8 cellular contexts compared by ENCODE assay signal in genomic region chr13:49584771-49585182, GRCh38. TPM values are rescaled to one million over a fixed set of nuclear protein-coding genes. Genes with fewer than 3 reads are reported as not detected.
A peak's percentile ranks its signal among the peaks of the same experiment; 100 is the strongest.
DNase-seq lines count a peak whose midpoint lies in the region; ATAC-seq, FAIRE-seq and TF ChIP-seq lines count a peak whose summit lies in the region.

No MANE protein-coding gene starts in this region.

- peaks cover 41% of the 10 kb centered on the region for H3K4me1 Mint-ChIP-seq in stimulated activated naive CD8-positive, alpha-beta T cell treated with anti-CD3 and anti-CD28 coated beads, Interleukin-15, Interleukin-2, amounts not matched to agents 100 ng/mL and 50 ng/mL, for 24 hours (ENCODE audit: low read depth)

- peaks cover 18% of the 10 kb centered on the region for H3K36me3 ChIP-seq in KOPT-K1 (ENCODE audit: insufficient read depth, low read length)
- H3K36me3 ChIP-seq in body of pancreas (replicated peaks in 1 of 2; ENCODE audit: insufficient read depth in 1 of 2, low read depth in 2 of 2), result no peaks in the 10 kb centered on the region
- H3K36me3 ChIP-seq in kidney (ENCODE audit: control insufficient read depth in 1 of 2, insufficient read depth in 2 of 2, low read length in 2 of 2), result peaks cover 0 to 4% of the 10 kb centered on the region in 2 donors

- no peaks in the 10 kb centered on the region for H3K27me3 ChIP-seq in body of pancreas

- peak overlapping the region; percentile 70 for H3K27ac ChIP-seq in KOPT-K1 (ENCODE audit: low read depth, low read length, poor library complexity, severe bottlenecking)
- peak overlapping the region; percentile 80 to 92 (median 84) for H3K27ac ChIP-seq in body of pancreas
- H3K27ac ChIP-seq in kidney (ENCODE audit: low read depth in 2 of 2, low read length in 2 of 2), result peak overlapping the region; percentile 11 to 79

- H3K9ac ChIP-seq in kidney (ENCODE audit: low read length in 2 of 2), result peak overlapping the region; percentile 66 to 91

- peak; percentile 21 for DNase-seq in EL
- peak in 1 of 4 donors; percentile 9 for DNase-seq in body of pancreas
- no peak for DNase-seq in kidney
- DNase-seq in NCI-H1048 (lab: John Stamatoyannopoulos, UW), result no peak

- H3K9me3 ChIP-seq in KOPT-K1 (ENCODE audit: insufficient read depth, low read length, poor library complexity, severe bottlenecking) (no peaks in the 10 kb centered on the region), body of pancreas (no peaks in the 10 kb centered on the region), kidney (ENCODE audit: control insufficient read depth in 1 of 2, low read length in 2 of 2) (no peaks in the 10 kb centered on the region)

- H3K27ac Mint-ChIP-seq in stimulated activated naive CD8-positive, alpha-beta T cell treated with anti-CD3 and anti-CD28 coated beads, Interleukin-15, Interleukin-2, amounts not matched to agents 100 ng/mL and 50 ng/mL, for 24 hours, result peak overlapping the region; percentile 85

- H3K9me3 Mint-ChIP-seq in stimulated activated naive CD8-positive, alpha-beta T cell treated with anti-CD3 and anti-CD28 coated beads, Interleukin-15, Interleukin-2, amounts not matched to agents 100 ng/mL and 50 ng/mL, for 24 hours, result no peaks in the 10 kb centered on the region

- H3K36me3 Mint-ChIP-seq in stimulated activated naive CD8-positive, alpha-beta T cell treated with anti-CD3 and anti-CD28 coated beads, Interleukin-15, Interleukin-2, amounts not matched to agents 100 ng/mL and 50 ng/mL, for 24 hours (ENCODE audit: low read depth), result peaks cover 13% of the 10 kb centered on the region

- H3K4me1 ChIP-seq in body of pancreas, result peaks cover 23% of the 10 kb centered on the region
- peaks cover 0 to 8% of the 10 kb centered on the region in 2 donors for H3K4me1 ChIP-seq in kidney (ENCODE audit: control insufficient read depth in 1 of 2, insufficient read depth in 1 of 2, low read depth in 1 of 2, low read length in 2 of 2)

- peak overlapping the region; percentile 93 for H3K4me3 Mint-ChIP-seq in stimulated activated naive CD8-positive, alpha-beta T cell treated with anti-CD3 and anti-CD28 coated beads, Interleukin-15, Interleukin-2, amounts not matched to agents 100 ng/mL and 50 ng/mL, for 24 hours

- FAIRE-seq in kidney (lab: Jason Lieb, UNC), result no peak

- WGBS in body of pancreas, 2 donors, result 0% methylated on average over 16 of the region's 16 CpGs

- H3K4me3 ChIP-seq in body of pancreas, result peak overlapping the region; percentile 57 to 92
- H3K4me3 ChIP-seq in kidney (ENCODE audit: low read length in 2 of 2), result peak overlapping the region; percentile 97 to 99

- intact Hi-C loops in body of pancreas (cut with DNase I), result loop anchor here (10.0 kb wide), 1 partner anchor 90 kb away; the partner anchor contains the start of gene PHF11
- intact Hi-C loops in kidney (cut with DNase I), result no loop called here

- TF ChIP-seq CTCF in body of pancreas (IDR thresholded peaks at IDR 0.05), result no peak
- no peak for TF ChIP-seq CTCF in kidney (IDR thresholded peaks at IDR 0.05; ENCODE audit: borderline replicate concordance, extremely low read depth, insufficient read depth)

- H3K27me3 Mint-ChIP-seq in stimulated activated naive CD8-positive, alpha-beta T cell treated with anti-CD3 and anti-CD28 coated beads, Interleukin-15, Interleukin-2, amounts not matched to agents 100 ng/mL and 50 ng/mL, for 24 hours, result no peaks in the 10 kb centered on the region

- ATAC-seq in GM21529 (IDR thresholded peaks at IDR 0.05; ENCODE audit: unreplicated experiment), result peak; percentile 11
- ATAC-seq in body of pancreas, result peak; percentile 7
- ATAC-seq in HG02884 (IDR thresholded peaks at IDR 0.05; ENCODE audit: unreplicated experiment), result no peak

- no peak for TF ChIP-seq POLR2A in body of pancreas (IDR thresholded peaks at IDR 0.05)

RNA-seq across cellular contexts. Expression of gene RCBTB1, which starts 0.6 kb away (rescaled TPM):
- total RNA-seq in body of pancreas (10 to 100 TPM in 1 of 2 donors, 1 to 10 TPM in 1; 6.3 to 12.2 TPM), kidney (18.9 TPM)
- 14.8 TPM for polyA plus RNA-seq in kidney (ENCODE audit: insufficient read depth, low read depth, low replicate concordance)

RNA-seq across cellular contexts. Expression of gene ARL11, which starts 43.5 kb away (rescaled TPM):
- under 1 TPM in 1 of 2 donors, not detected in 1; 0.52 TPM for total RNA-seq in body of pancreas
- total RNA-seq in kidney, result 1.6 TPM
- polyA plus RNA-seq in kidney (ENCODE audit: insufficient read depth, low read depth, low replicate concordance), result 0.19 TPM
